ENCODE assay signal across 26 cellular contexts in the genomic region with DNA sequence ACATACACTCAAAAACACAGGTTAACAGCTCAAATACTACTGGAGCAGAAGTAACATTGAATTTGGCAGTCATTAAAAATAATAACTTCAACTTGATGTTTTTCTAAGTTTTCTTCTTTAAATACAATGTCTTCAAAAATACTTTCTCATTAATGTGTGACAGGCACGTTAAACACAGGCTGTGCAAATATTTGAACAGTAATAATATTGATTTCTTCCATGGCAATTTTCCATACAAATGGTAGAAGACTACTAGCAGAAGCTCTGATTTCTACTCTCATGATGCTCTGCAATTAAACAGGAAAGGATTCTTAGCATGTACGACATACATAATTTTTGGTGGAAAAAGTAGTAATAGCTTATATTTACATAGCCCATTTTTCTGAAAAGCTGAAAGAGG. TPM values are rescaled to one million over a fixed set of nuclear protein-coding genes. Genes with fewer than 3 reads are reported as not detected.
DNase-seq lines count a peak whose midpoint lies in the region; ATAC-seq and TF ChIP-seq lines count a peak whose summit lies in the region.
"Had no signal": no experiment of that assay in that cellular context is flagged by ENCODE, and none has a peak within 500 bp of the region (broad histone marks: within the 10 kb centered on the region; RNA-seq: fewer than 3 reads in every experiment).

No MANE protein-coding gene starts in this region.

- H3K9me3 Mint-ChIP-seq in stimulated activated memory B cell treated with anti-CD40 and anti-IgM and Interleukin-4, amounts not matched to agents 10 μg/mL and 1 μg/mL and 100 μg/mL, for 72 hours = no peaks in the 10 kb centered on the region
- H3K9me3 Mint-ChIP-seq: activated T-cell treated with anti-CD3 and anti-CD28 coated beads, Interleukin-2, amount 50 U/mL, for 72 hours; brain; IgD-negative memory B cell; natural killer cell treated with Interleukin-12 subunit alpha and Interleukin-12 subunit beta and Interleukin-15 and Interleukin-18, amount 100 ng/mL, for 72 hours; stimulated activated naive B cell treated with anti-CD40 and anti-IgM and Interleukin-4, amounts not matched to agents 10 μg/mL and 1 μg/mL and 100 μg/mL, for 72 hours; WTC11 had no signal

- H3K4me1 ChIP-seq in body of pancreas (peaks cover 31% of the 10 kb centered on the region), psoas muscle (peaks cover 72% of the 10 kb centered on the region)

- TF ChIP-seq CTCF in body of pancreas (IDR thresholded peaks at IDR 0.05) = no peak
- no peak for TF ChIP-seq CTCF in psoas muscle (IDR thresholded peaks at IDR 0.05)

- peak; percentile 88 for ATAC-seq in body of pancreas
- ATAC-seq in psoas muscle = no peak
- ATAC-seq in stimulated activated memory B cell treated with anti-CD40 and anti-IgM and Interleukin-4, amounts not matched to agents 10 μg/mL and 1 μg/mL and 100 μg/mL, for 72 hours = no peak
- ATAC-seq in GM21515 (IDR thresholded peaks at IDR 0.05; ENCODE audit: unreplicated experiment) = no peak
- ATAC-seq: activated CD8-positive, alpha-beta memory T cell treated with anti-CD3 and anti-CD28 coated beads, Interleukin-2, amount 10 ng/mL, durations not matched to agents 7 days and 5 days; activated T-cell treated with anti-CD3 and anti-CD28 coated beads, Interleukin-2, amount 50 U/mL, for 72 hours; lower lobe of right lung; natural killer cell treated with Interleukin-12 subunit alpha and Interleukin-12 subunit beta and Interleukin-15 and Interleukin-18, amount 100 ng/mL, for 72 hours; stimulated activated naive B cell treated with anti-CD40 and anti-IgM and Interleukin-4, amounts not matched to agents 10 μg/mL and 1 μg/mL and 100 μg/mL, for 72 hours; WTC11 had no signal

- DNase-seq in NCI-H1092 treated with DMSO at 0.1 percent for 48 hours (lab: John Stamatoyannopoulos, UW) (peak; percentile 46), NCI-H1092 (lab: John Stamatoyannopoulos, UW) (no peak), NCI-H146 (lab: John Stamatoyannopoulos, UW) (peak; percentile 74), body of pancreas (no peak), psoas muscle (no peak)
- DNase-seq in stimulated activated CD4-positive, alpha-beta T cell treated with anti-CD3 and anti-CD28 coated beads, Interleukin-1b, Interleukin-23, amount 100 ng/mL, for 48 hours = no peak
- DNase-seq: 8988T; activated CD8-positive, alpha-beta memory T cell treated with anti-CD3 and anti-CD28 coated beads, Interleukin-2, amount 10 ng/mL, durations not matched to agents 7 days and 5 days; activated naive CD4-positive, alpha-beta T cell; activated T-cell treated with anti-CD3 and anti-CD28 coated beads, Interleukin-2, amount 50 U/mL, for 72 hours; cerebellar nuclear complex; lower lobe of right lung; NCI-H2107; NCI-H446; NK-92 treated with Interleukin-12 subunit alpha and Interleukin-12 subunit beta, amount 100 ng/mL, for 24 hours; spleen; stimulated activated CD4-positive, alpha-beta T cell treated with anti-CD3 and anti-CD28 coated beads, Interleukin-2, amount 100 ng/mL, for 48 hours; stimulated activated naive B cell treated with anti-CD40 and anti-IgM and Interleukin-4, amounts not matched to agents 10 μg/mL and 1 μg/mL and 100 μg/mL, for 72 hours; T1000 had no signal

- H3K36me3 ChIP-seq in body of pancreas (replicated peaks in 1 of 2; ENCODE audit: insufficient read depth in 1 of 2, low read depth in 2 of 2) (no peaks in the 10 kb centered on the region), psoas muscle (ENCODE audit: insufficient read depth in 1 of 2, low read depth in 1 of 2) (no peaks in the 10 kb centered on the region)
- H3K36me3 ChIP-seq: lower lobe of right lung, spleen, suprapubic skin had no signal

- H3K27ac Mint-ChIP-seq in stimulated activated memory B cell treated with anti-CD40 and anti-IgM and Interleukin-4, amounts not matched to agents 10 μg/mL and 1 μg/mL and 100 μg/mL, for 72 hours = no peak overlapping the region
- H3K27ac Mint-ChIP-seq: activated CD8-positive, alpha-beta memory T cell treated with anti-CD3 and anti-CD28 coated beads, Interleukin-2, amount 10 ng/mL, durations not matched to agents 7 days and 5 days; activated T-cell treated with anti-CD3 and anti-CD28 coated beads, Interleukin-2, amount 50 U/mL, for 72 hours; brain; IgD-negative memory B cell; natural killer cell treated with Interleukin-12 subunit alpha and Interleukin-12 subunit beta and Interleukin-15 and Interleukin-18, amount 100 ng/mL, for 72 hours; stimulated activated naive B cell treated with anti-CD40 and anti-IgM and Interleukin-4, amounts not matched to agents 10 μg/mL and 1 μg/mL and 100 μg/mL, for 72 hours; WTC11 had no signal

- H3K27ac ChIP-seq in body of pancreas (no peak overlapping the region), psoas muscle (peak overlapping the region; percentile 48)
- H3K27ac ChIP-seq: lower lobe of right lung, spleen, suprapubic skin had no signal

- H3K27me3 ChIP-seq in body of pancreas = no peaks in the 10 kb centered on the region
- H3K27me3 ChIP-seq in psoas muscle (ENCODE audit: insufficient read depth in 3 of 3, low read length in 2 of 3) = no peaks in the 10 kb centered on the region
- H3K27me3 ChIP-seq: spleen, suprapubic skin had no signal

- no peak overlapping the region for H3K4me3 ChIP-seq in body of pancreas
- no peak overlapping the region for H3K4me3 ChIP-seq in psoas muscle
- H3K4me3 ChIP-seq: lower lobe of right lung, spleen, suprapubic skin had no signal

- 9 to 10% methylated on average over 2 of the region's 2 CpGs for WGBS in body of pancreas, 2 donors
- 60 to 64% (median 62%) methylated on average over 2 of the region's 2 CpGs for WGBS in psoas muscle, 3 donors

- no peak overlapping the region for H3K4me3 Mint-ChIP-seq in stimulated activated memory B cell treated with anti-CD40 and anti-IgM and Interleukin-4, amounts not matched to agents 10 μg/mL and 1 μg/mL and 100 μg/mL, for 72 hours
- H3K4me3 Mint-ChIP-seq: activated CD8-positive, alpha-beta memory T cell treated with anti-CD3 and anti-CD28 coated beads, Interleukin-2, amount 10 ng/mL, durations not matched to agents 7 days and 5 days; activated T-cell treated with anti-CD3 and anti-CD28 coated beads, Interleukin-2, amount 50 U/mL, for 72 hours; brain; natural killer cell treated with Interleukin-12 subunit alpha and Interleukin-12 subunit beta and Interleukin-15 and Interleukin-18, amount 100 ng/mL, for 72 hours; stimulated activated naive B cell treated with anti-CD40 and anti-IgM and Interleukin-4, amounts not matched to agents 10 μg/mL and 1 μg/mL and 100 μg/mL, for 72 hours; WTC11 had no signal

- no peaks in the 10 kb centered on the region for H3K36me3 Mint-ChIP-seq in stimulated activated memory B cell treated with anti-CD40 and anti-IgM and Interleukin-4, amounts not matched to agents 10 μg/mL and 1 μg/mL and 100 μg/mL, for 72 hours
- H3K36me3 Mint-ChIP-seq: activated CD8-positive, alpha-beta memory T cell treated with anti-CD3 and anti-CD28 coated beads, Interleukin-2, amount 10 ng/mL, durations not matched to agents 7 days and 5 days; brain; IgD-negative memory B cell; natural killer cell treated with Interleukin-12 subunit alpha and Interleukin-12 subunit beta and Interleukin-15 and Interleukin-18, amount 100 ng/mL, for 72 hours; stimulated activated naive B cell treated with anti-CD40 and anti-IgM and Interleukin-4, amounts not matched to agents 10 μg/mL and 1 μg/mL and 100 μg/mL, for 72 hours; WTC11 had no signal

- TF ChIP-seq POLR2A in body of pancreas (IDR thresholded peaks at IDR 0.05) = no peak

- intact Hi-C loops in body of pancreas (cut with DNase I) = no loop called here
- intact Hi-C loops in psoas muscle (cut with DNase I) = loop anchor here in 1 of 2 donors (5.0 kb wide), 1 partner anchor 35 kb away; no protein-coding TSS in a partner anchor

- H3K4me1 Mint-ChIP-seq in stimulated activated memory B cell treated with anti-CD40 and anti-IgM and Interleukin-4, amounts not matched to agents 10 μg/mL and 1 μg/mL and 100 μg/mL, for 72 hours = no peaks in the 10 kb centered on the region
- H3K4me1 Mint-ChIP-seq: activated CD8-positive, alpha-beta memory T cell treated with anti-CD3 and anti-CD28 coated beads, Interleukin-2, amount 10 ng/mL, durations not matched to agents 7 days and 5 days; stimulated activated naive B cell treated with anti-CD40 and anti-IgM and Interleukin-4, amounts not matched to agents 10 μg/mL and 1 μg/mL and 100 μg/mL, for 72 hours had no signal

- no peaks in the 10 kb centered on the region for H3K9me3 ChIP-seq in body of pancreas
- no peaks in the 10 kb centered on the region for H3K9me3 ChIP-seq in psoas muscle
- H3K9me3 ChIP-seq: lower lobe of right lung, spleen, suprapubic skin had no signal

- peaks cover 9% of the 10 kb centered on the region for H3K27me3 Mint-ChIP-seq in stimulated activated memory B cell treated with anti-CD40 and anti-IgM and Interleukin-4, amounts not matched to agents 10 μg/mL and 1 μg/mL and 100 μg/mL, for 72 hours
- H3K27me3 Mint-ChIP-seq: brain had no signal

RNA-seq across cellular contexts. Expression of a gene that starts 47.4 kb away (rescaled TPM):
- total RNA-seq in body of pancreas (10 to 100 TPM; 37.6 to 62.6 TPM), psoas muscle (10 to 100 TPM; 29.1 to 54.8 (median 42.9) TPM)
- polyA plus RNA-seq in psoas muscle = 10 to 100 TPM; 10.9 to 31.2 (median 11.4) TPM
- polyA plus RNA-seq: IgD-negative memory B cell had no signal

Comparison
In these comparisons a context has a peak if more than half of its experiments do, and no peak if none do; other contexts are left out.
1. DNase-seq: peak in NCI-H1092 treated with DMSO at 0.1 percent for 48 hours (single experiment) and NCI-H146 (single experiment); none in NCI-H1092 (single experiment), body of pancreas (0 of 4), psoas muscle (0 of 2) and stimulated activated CD4-positive, alpha-beta T cell treated with anti-CD3 and anti-CD28 coated beads, Interleukin-1b, Interleukin-23, amount 100 ng/mL, for 48 hours (single experiment).